ENCODE assay signal across 17 cellular contexts in the genomic region with DNA sequence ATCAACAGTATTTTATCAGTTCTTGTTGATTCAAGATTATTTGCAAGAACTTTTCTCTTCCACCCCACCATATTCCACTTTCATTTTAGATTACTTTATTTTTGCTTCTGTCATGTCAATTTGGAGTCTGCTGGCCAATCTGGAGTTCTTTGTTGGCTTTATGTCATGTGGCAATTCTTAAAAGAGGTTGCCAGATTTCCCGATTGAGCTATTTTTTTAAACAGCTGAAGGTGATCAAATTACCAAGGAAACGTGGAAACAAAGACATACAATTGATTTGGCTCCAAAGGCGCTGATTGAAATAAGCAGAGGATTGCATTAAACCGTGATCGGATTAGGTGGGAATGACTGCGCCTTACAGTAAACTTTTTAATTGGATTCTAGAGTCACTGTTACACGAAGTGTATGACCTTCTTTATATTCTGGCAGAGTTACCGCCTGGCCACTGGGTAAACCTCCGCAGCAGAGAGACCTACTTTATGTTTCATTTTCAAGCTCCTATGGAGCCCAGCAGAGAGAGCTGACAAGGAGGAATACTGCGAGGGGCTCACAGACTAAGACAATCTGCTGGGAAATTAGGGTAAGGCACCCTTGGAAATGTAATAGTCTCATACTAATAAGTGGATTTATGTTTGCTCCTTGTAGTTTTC. TPM values are rescaled to one million over a fixed set of nuclear protein-coding genes. Genes with fewer than 3 reads are reported as not detected.
"Had no signal": no experiment of that assay in that cellular context is flagged by ENCODE, and none has a peak within 500 bp of the region (broad histone marks: within the 10 kb centered on the region; RNA-seq: fewer than 3 reads in every experiment).

No MANE protein-coding gene starts in this region.

- FAIRE-seq: TTC549 had no signal

- H3K4me3 Mint-ChIP-seq: central memory CD8-positive, alpha-beta T cell; effector memory CD8-positive, alpha-beta T cell; neural crest cell had no signal

- H3K4me1 ChIP-seq: adrenal gland, uterus had no signal

- ATAC-seq: effector memory CD8-positive, alpha-beta T cell; left ventricle myocardium superior had no signal

- H3K27me3 Mint-ChIP-seq: central memory CD8-positive, alpha-beta T cell had no signal

- H3K4me1 Mint-ChIP-seq: central memory CD8-positive, alpha-beta T cell; neural crest cell had no signal

- H3K27ac ChIP-seq: adrenal gland, epithelial cell of prostate, ovary, uterus had no signal

- H3K9me3 Mint-ChIP-seq: brain; central memory CD8-positive, alpha-beta T cell; effector memory CD8-positive, alpha-beta T cell; neural crest cell had no signal

- H3K9me3 ChIP-seq: adrenal gland, ovary, uterus had no signal

- H3K4me3 ChIP-seq: adrenal gland, ovary, skin epidermis, uterus had no signal

- H3K36me3 Mint-ChIP-seq: brain had no signal

- DNase-seq: activated CD4-positive, alpha-beta T cell treated with anti-CD3 and anti-CD28 coated beads, Interleukin-2, amount 50 U/mL, for 1 hour; activated naive CD4-positive, alpha-beta T cell treated with anti-CD3 and anti-CD28 coated beads, Interleukin-2, amount 50 U/mL, for 16 hours; activated T-cell treated with anti-CD3 and anti-CD28 coated beads, Interleukin-2, amount 50 U/mL, for 1 hour; adrenal gland; cortex of kidney; effector memory CD8-positive, alpha-beta T cell; hippocampal formation; left ventricle myocardium superior; ovary; uterus had no signal

- H3K36me3 ChIP-seq: adrenal gland, ovary, uterus had no signal

- H3K27ac Mint-ChIP-seq: effector memory CD8-positive, alpha-beta T cell had no signal

- H3K27me3 ChIP-seq: ovary had no signal

RNA-seq across cellular contexts. Expression of gene SIM1, which starts 37.9 kb away (rescaled TPM):
- total RNA-seq: adrenal gland, left ventricle myocardium superior, mesenteric fat pad had no signal
- polyA plus RNA-seq: adrenal gland, ovary had no signal
